ENCODE assay signal across 8 cellular contexts in genomic region chr17:81489012-81489968, GRCh38. TPM values are rescaled to one million over a fixed set of nuclear protein-coding genes. Genes with fewer than 3 reads are reported as not detected.
A peak's percentile ranks its signal among the peaks of the same experiment; 100 is the strongest.
DNase-seq lines count a peak whose midpoint lies in the region; ATAC-seq and TF ChIP-seq lines count a peak whose summit lies in the region.

No MANE protein-coding gene starts in this region.

- TF ChIP-seq CTCF in BE2C (IDR thresholded peaks at IDR 0.05; ENCODE audit: low read depth, low read length) (no peak), VCaP (conservative IDR thresholded peaks at IDR 0.05) (no peak)

- no peaks in the 10 kb centered on the region for H3K79me1 ChIP-seq in mesendoderm (ENCODE audit: low read length)

- H2AK5ac ChIP-seq in mesendoderm (ENCODE audit: low read length), result no peak overlapping the region

- WGBS in mesendoderm (ENCODE audit: extremely low coverage, insufficient coverage, low lambda C conversion rate), result no CpG with 5 or more reads among the region's 27 CpGs

- H3K9ac ChIP-seq in mesendoderm (ENCODE audit: low read length), result no peak overlapping the region

- H3K56ac ChIP-seq in mesendoderm (ENCODE audit: low read length), result peak overlapping the region; percentile 25

- H3K27me3 ChIP-seq in BE2C (no peaks in the 10 kb centered on the region), mesendoderm (ENCODE audit: insufficient read depth, low read length, poor library complexity) (no peaks in the 10 kb centered on the region)

- no peak overlapping the region for H2BK5ac ChIP-seq in mesendoderm (ENCODE audit: low read length)

- H3K36me3 ChIP-seq in BE2C, result no peaks in the 10 kb centered on the region
- H3K36me3 ChIP-seq in mesendoderm (ENCODE audit: control insufficient read depth, insufficient read depth, low read length), result no peaks in the 10 kb centered on the region

- H3K27ac ChIP-seq in VCaP (peak overlapping the region; percentile 97; the same call in 1 of the 2 replicates), mesendoderm (ENCODE audit: low read depth, low read length) (no peak overlapping the region)

- H3K4me3 ChIP-seq in BE2C (ENCODE audit: low read depth, low read length) (no peak overlapping the region), mesendoderm (ENCODE audit: low read length) (no peak overlapping the region)

- H2BK15ac ChIP-seq in mesendoderm (replicated peaks; ENCODE audit: low read depth), result no peak overlapping the region

- DNase-seq in BE2C (peak; percentile 69), DMS153 treated with DMSO at 0.1 percent for 48 hours (lab: John Stamatoyannopoulos, UW; ENCODE audit: unreplicated experiment) (peak; percentile 74), mesendoderm (no peak), EL (no peak)

- no peak overlapping the region for H3K4ac ChIP-seq in mesendoderm (ENCODE audit: low read depth, low read length)

- ATAC-seq in HG03354 (IDR thresholded peaks at IDR 0.05; ENCODE audit: poor library complexity, severe bottlenecking, unreplicated experiment) (no peak), GM18861 (IDR thresholded peaks at IDR 0.05; ENCODE audit: unreplicated experiment) (no peak), HG02678 (IDR thresholded peaks at IDR 0.05; ENCODE audit: unreplicated experiment) (no peak)

- H3K9me3 ChIP-seq in BE2C, result no peaks in the 10 kb centered on the region

- no peak overlapping the region for H3K23ac ChIP-seq in mesendoderm (ENCODE audit: low read length)

- no peak overlapping the region for H3K18ac ChIP-seq in mesendoderm (ENCODE audit: low read length)

- H2BK120ac ChIP-seq in mesendoderm (ENCODE audit: low read depth, low read length), result no peak overlapping the region

- H3K4me1 ChIP-seq in BE2C, result peaks cover 12% of the 10 kb centered on the region
- H3K4me1 ChIP-seq in mesendoderm (ENCODE audit: control insufficient read depth, low read depth, low read length), result no peaks in the 10 kb centered on the region

- H3K4me2 ChIP-seq in mesendoderm (ENCODE audit: low read length), result no peak overlapping the region

- H3K79me2 ChIP-seq in mesendoderm (ENCODE audit: control insufficient read depth, insufficient read depth, low read length), result no peaks in the 10 kb centered on the region

- H4K5ac ChIP-seq in mesendoderm (ENCODE audit: low read length), result no peak overlapping the region

- H4K8ac ChIP-seq in mesendoderm (ENCODE audit: low read depth, low read length), result no peak overlapping the region

RNA-seq across cellular contexts. Expression of gene ACTG1, which starts 23.3 kb away (rescaled TPM):
- polyA plus RNA-seq in BE2C (2012; ENCODE audit: insufficient read depth, insufficient read length, low read depth), result 2,263 TPM
- 9,422 TPM for polyA plus RNA-seq in mesendoderm (2013, experiment 1 of 2)
- 9,613 TPM for polyA plus RNA-seq in mesendoderm (2013, experiment 2 of 2)

RNA-seq across cellular contexts. Expression of gene FSCN2, which starts 38.9 kb away (rescaled TPM):
- 2.4 TPM for polyA plus RNA-seq in BE2C (2012; ENCODE audit: insufficient read depth, insufficient read length, low read depth)
- not detected for polyA plus RNA-seq in mesendoderm (2013, experiment 1 of 2)
- not detected for polyA plus RNA-seq in mesendoderm (2013, experiment 2 of 2)

Comparison
In these comparisons a context has a peak if more than half of its experiments do, and no peak if none do; other contexts are left out.
1. DNase-seq: peak in BE2C (single experiment) and DMS153 treated with DMSO at 0.1 percent for 48 hours (single experiment); none in mesendoderm (single experiment) and EL (single experiment).